ENCODE assay signal across 16 cellular contexts in the genomic region with DNA sequence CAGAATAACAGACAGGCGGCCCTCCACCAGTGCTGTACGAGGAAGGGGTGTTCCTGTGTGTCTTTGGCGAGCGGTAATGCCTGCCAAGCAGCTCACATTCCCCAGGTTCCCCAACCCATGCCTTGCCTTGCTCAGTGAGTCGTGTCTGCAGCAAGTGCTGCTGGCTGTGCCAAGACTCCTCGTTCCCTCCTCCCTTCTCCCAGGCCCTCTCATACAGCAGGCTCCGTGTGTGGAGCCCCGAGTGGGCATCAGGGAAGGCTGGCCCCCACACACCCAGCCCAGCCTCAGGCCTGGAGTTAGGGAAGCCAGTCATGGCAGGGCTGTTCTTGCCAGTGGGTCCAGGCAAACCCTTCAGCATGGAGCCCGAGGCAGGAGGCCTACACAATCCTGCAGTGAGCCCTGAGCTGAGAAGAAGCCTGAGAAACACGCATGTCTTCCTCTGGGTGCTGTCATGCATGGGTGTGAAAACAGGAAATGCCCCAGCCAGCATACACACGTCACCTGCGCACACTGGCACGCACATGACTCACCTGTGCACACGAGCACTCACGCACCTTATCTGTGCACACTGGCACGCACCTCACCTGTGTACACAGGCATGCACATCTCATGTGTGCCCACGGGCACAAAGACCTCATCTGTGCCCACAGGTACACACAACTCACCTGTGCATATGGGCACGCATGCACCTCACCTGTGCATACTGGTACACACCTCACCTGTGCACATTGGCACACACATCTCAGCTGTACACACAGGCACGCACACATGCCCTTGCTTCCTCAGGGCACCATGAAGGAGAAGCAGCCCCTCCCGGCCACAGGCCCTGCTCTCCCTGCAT.
DNase-seq lines count a peak whose midpoint lies in the region; ATAC-seq, FAIRE-seq and TF ChIP-seq lines count a peak whose summit lies in the region.
"Had no signal": no experiment of that assay in that cellular context is flagged by ENCODE, and none has a peak within 500 bp of the region (broad histone marks: within the 10 kb centered on the region; RNA-seq: fewer than 3 reads in every experiment).

No MANE protein-coding gene starts in this region.

- peak; percentile 44 to 45 for ATAC-seq in A549
- ATAC-seq in T-helper 17 cell, result no peak
- no peak for ATAC-seq in HG02588 (IDR thresholded peaks at IDR 0.05; ENCODE audit: unreplicated experiment)
- ATAC-seq: activated naive CD8-positive, alpha-beta T cell treated with anti-CD3 and anti-CD28 coated beads, Interleukin-2, amount 50 U/mL, for 24 hours had no signal

- no peaks in the 10 kb centered on the region for H3K79me2 ChIP-seq in mesendoderm (ENCODE audit: control insufficient read depth, insufficient read depth, low read length)

- CTCF ChIA-PET in A549 (lab: Yijun Ruan, JAX), result no interaction called here

- H2BK120ac ChIP-seq in neuronal stem cell (ENCODE audit: low read depth, low read length) (no peak overlapping the region), mesendoderm (ENCODE audit: low read depth, low read length) (no peak overlapping the region)

- no peak for TF ChIP-seq RAD21 in A549 (conservative IDR thresholded peaks at IDR 0.05 in 1 of 2, IDR thresholded peaks at IDR 0.05 in 1 of 2)

- H3K27ac ChIP-seq in A549, result 0 out of 6 replicates have a peak overlapping the region, but pooled peaks of 1 of the 2 experiments have one; percentile 21
- H3K27ac ChIP-seq in neuronal stem cell (replicated peaks; ENCODE audit: low read length), result no peak overlapping the region
- no peak overlapping the region for H3K27ac ChIP-seq in mesendoderm (ENCODE audit: low read depth, low read length)
- H3K27ac ChIP-seq: SJSA1, WERI-Rb-1 had no signal

- H2AK5ac ChIP-seq in neuronal stem cell (ENCODE audit: low read depth, low read length), result peak overlapping the region; percentile 72
- no peak overlapping the region for H2AK5ac ChIP-seq in mesendoderm (ENCODE audit: low read length)

- peak overlapping the region; percentile 43 for H2BK12ac ChIP-seq in neuronal stem cell (ENCODE audit: low read length)

- H2BK15ac ChIP-seq in neuronal stem cell (ENCODE audit: low read length) (peak overlapping the region; percentile 1), mesendoderm (replicated peaks; ENCODE audit: low read depth) (no peak overlapping the region)

- H3K14ac ChIP-seq in neuronal stem cell (ENCODE audit: low read length), result no peak overlapping the region

- H3K18ac ChIP-seq in neuronal stem cell (ENCODE audit: low read length), result peak overlapping the region; percentile 89
- no peak overlapping the region for H3K18ac ChIP-seq in mesendoderm (ENCODE audit: low read length)

- H4K8ac ChIP-seq in neuronal stem cell (ENCODE audit: low read depth, low read length) (peak overlapping the region; percentile 52), mesendoderm (ENCODE audit: low read depth, low read length) (no peak overlapping the region)

- H4K91ac ChIP-seq in neuronal stem cell (ENCODE audit: low read depth, low read length, poor library complexity), result peak overlapping the region; percentile 12

- TF ChIP-seq CTCF in A549 (IDR thresholded peaks at IDR 0.05) (no peak), mesothelial cell of epicardium (IDR thresholded peaks at IDR 0.05; ENCODE audit: unreplicated experiment) (no peak)

- H3K4ac ChIP-seq in neuronal stem cell (ENCODE audit: low read length) (peak overlapping the region; percentile 93), mesendoderm (ENCODE audit: low read depth, low read length) (no peak overlapping the region)

- H3K27ac Mint-ChIP-seq in IgD-negative memory B cell (peak overlapping the region in 2 of 3 donors; percentile 13 to 85), T-helper 17 cell (no peak overlapping the region), mesothelial cell of epicardium (no peak overlapping the region)
- H3K27ac Mint-ChIP-seq: activated naive CD8-positive, alpha-beta T cell treated with anti-CD3 and anti-CD28 coated beads, Interleukin-2, amount 50 U/mL, for 24 hours had no signal

- TF ChIP-seq POLR2A in A549 (IDR thresholded peaks at IDR 0.05; ENCODE audit: low read length), result no peak

- no peaks in the 10 kb centered on the region for H3K4me1 ChIP-seq in A549
- H3K4me1 ChIP-seq in neuronal stem cell (ENCODE audit: control insufficient read depth in 2 of 2, insufficient read depth in 1 of 2, low read depth in 1 of 2, low read length in 2 of 2), result peaks cover 0 to 12% of the 10 kb centered on the region in 2 donors
- no peaks in the 10 kb centered on the region for H3K4me1 ChIP-seq in mesendoderm (ENCODE audit: control insufficient read depth, low read depth, low read length)
- H3K4me1 ChIP-seq: SJSA1 had no signal

- H2AFZ ChIP-seq in neuronal stem cell (ENCODE audit: low read length), result no peak overlapping the region

- H3K4me1 Mint-ChIP-seq in IgD-negative memory B cell (peaks cover 4 to 5% (median 5%) of the 10 kb centered on the region in 3 donors), T-helper 17 cell (no peaks in the 10 kb centered on the region), mesothelial cell of epicardium (peaks cover 3% of the 10 kb centered on the region)
- H3K4me1 Mint-ChIP-seq: activated naive CD8-positive, alpha-beta T cell treated with anti-CD3 and anti-CD28 coated beads, Interleukin-2, amount 50 U/mL, for 24 hours had no signal

- H3K23ac ChIP-seq in neuronal stem cell (ENCODE audit: low read depth, low read length, poor library complexity), result peak overlapping the region; percentile 3
- no peak overlapping the region for H3K23ac ChIP-seq in mesendoderm (ENCODE audit: low read length)

- no peaks in the 10 kb centered on the region for H3K27me3 Mint-ChIP-seq in IgD-negative memory B cell
- no peaks in the 10 kb centered on the region for H3K27me3 Mint-ChIP-seq in T-helper 17 cell
- no peaks in the 10 kb centered on the region for H3K27me3 Mint-ChIP-seq in mesothelial cell of epicardium (ENCODE audit: low read depth)
- H3K27me3 Mint-ChIP-seq: activated naive CD8-positive, alpha-beta T cell treated with anti-CD3 and anti-CD28 coated beads, Interleukin-2, amount 50 U/mL, for 24 hours had no signal

- no peak for TF ChIP-seq EP300 in A549 (IDR thresholded peaks at IDR 0.05)

- no peak overlapping the region for H3K4me2 ChIP-seq in A549
- no peak overlapping the region for H3K4me2 ChIP-seq in neuronal stem cell (ENCODE audit: insufficient read depth, low read length, poor library complexity, severe bottlenecking)
- no peak overlapping the region for H3K4me2 ChIP-seq in mesendoderm (ENCODE audit: low read length)

- H3K9me3 Mint-ChIP-seq in IgD-negative memory B cell, result no peaks in the 10 kb centered on the region
- H3K9me3 Mint-ChIP-seq in mesothelial cell of epicardium, result no peaks in the 10 kb centered on the region

- H3K36me3 Mint-ChIP-seq in IgD-negative memory B cell, result peaks cover 17% of the 10 kb centered on the region
- peaks cover 6% of the 10 kb centered on the region for H3K36me3 Mint-ChIP-seq in T-helper 17 cell (ENCODE audit: low read depth)
- peaks cover 13% of the 10 kb centered on the region for H3K36me3 Mint-ChIP-seq in mesothelial cell of epicardium

- H3K27me3 ChIP-seq in neuronal stem cell (ENCODE audit: control insufficient read depth in 3 of 3, insufficient read depth in 3 of 3, low read depth in 1 of 3, low read length in 3 of 3) (no peaks in the 10 kb centered on the region), mesendoderm (ENCODE audit: insufficient read depth, low read length, poor library complexity) (no peaks in the 10 kb centered on the region)
- H3K27me3 ChIP-seq: SJSA1 had no signal

- H3K4me3 Mint-ChIP-seq in IgD-negative memory B cell (no peak overlapping the region), T-helper 17 cell (no peak overlapping the region), mesothelial cell of epicardium (no peak overlapping the region)
- H3K4me3 Mint-ChIP-seq: activated naive CD8-positive, alpha-beta T cell treated with anti-CD3 and anti-CD28 coated beads, Interleukin-2, amount 50 U/mL, for 24 hours had no signal

- no peak for FAIRE-seq in A549 (lab: Jason Lieb, UNC)
- FAIRE-seq: islet of Langerhans, K562 had no signal

- POLR2A ChIA-PET in A549 (lab: Yijun Ruan, JAX), result no interaction called here

- H3K56ac ChIP-seq in mesendoderm (ENCODE audit: low read length), result no peak overlapping the region

- 91% methylated on average over 18 of the region's 20 CpGs for WGBS in A549 (ENCODE audit: missing lambda C conversion rate)
- WGBS in neuronal stem cell (ENCODE audit: extremely low coverage in 2 of 2, insufficient read length in 2 of 2, insufficient replicate concordance in 1 of 2), 2 donors, result no CpG with 5 or more reads among the region's 20 CpGs
- WGBS in mesendoderm (ENCODE audit: extremely low coverage, insufficient coverage, low lambda C conversion rate), result no CpG with 5 or more reads among the region's 20 CpGs

- H3K4me3 ChIP-seq in A549, result no peak overlapping the region
- no peak overlapping the region for H3K4me3 ChIP-seq in neuronal stem cell (ENCODE audit: low read length in 2 of 2)
- no peak overlapping the region for H3K4me3 ChIP-seq in mesendoderm (ENCODE audit: low read length)
- H3K4me3 ChIP-seq: K562, SJSA1 had no signal

- no peaks in the 10 kb centered on the region for H3K9me3 ChIP-seq in A549
- H3K9me3 ChIP-seq in neuronal stem cell (replicated peaks in 1 of 2; ENCODE audit: control insufficient read depth in 2 of 2, insufficient read depth in 1 of 2, low read depth in 1 of 2, low read length in 2 of 2), result peaks cover 0 to 1% of the 10 kb centered on the region in 2 donors
- no peaks in the 10 kb centered on the region for H3K9me3 ChIP-seq in T-helper 17 cell (ENCODE audit: control insufficient read depth, low read length, poor library complexity, severe bottlenecking)
- H3K9me3 ChIP-seq: SJSA1 had no signal

- no peak for DNase-seq in A549 (ENCODE audit: low read depth in 1 of 2, low spot score in 1 of 2)
- peak; percentile 69 for DNase-seq in glomerular visceral epithelial cell (ENCODE audit: extremely low spot score)
- DNase-seq in neuronal stem cell (ENCODE audit: low spot score), result no peak
- DNase-seq in T-helper 17 cell, result no peak
- no peak for DNase-seq in mesendoderm
- DNase-seq in mesothelial cell of epicardium (ENCODE audit: low spot score in 2 of 2, unreplicated experiment in 2 of 2), result no peak
- DNase-seq: activated naive CD8-positive, alpha-beta T cell treated with anti-CD3 and anti-CD28 coated beads, Interleukin-2, amount 50 U/mL, for 24 hours; foreskin fibroblast; NCI-H1694 treated with DMSO at 0.1 percent for 48 hours; stimulated activated CD4-positive, alpha-beta T cell treated with anti-CD3 and anti-CD28 coated beads, Interleukin-12 subunit alpha, Interleukin-12 subunit beta, amount 100 ng/mL, for 4 hours; WERI-Rb-1 had no signal

- H2BK5ac ChIP-seq in neuronal stem cell (ENCODE audit: low read length) (no peak overlapping the region), mesendoderm (ENCODE audit: low read length) (no peak overlapping the region)

- H3K79me1 ChIP-seq in neuronal stem cell (ENCODE audit: low read depth, low read length) (peaks cover 5% of the 10 kb centered on the region), mesendoderm (ENCODE audit: low read length) (no peaks in the 10 kb centered on the region)

- H4K5ac ChIP-seq in mesendoderm (ENCODE audit: low read length), result no peak overlapping the region

- peak overlapping the region; percentile 66 for H3K9ac ChIP-seq in neuronal stem cell (ENCODE audit: low read depth, low read length, poor library complexity)
- H3K9ac ChIP-seq in mesendoderm (ENCODE audit: low read length), result no peak overlapping the region

- H3K36me3 ChIP-seq in neuronal stem cell (replicated peaks in 1 of 2; ENCODE audit: control insufficient read depth in 2 of 2, insufficient read depth in 2 of 2, low read length in 2 of 2) (peaks cover 6 to 16% of the 10 kb centered on the region in 2 donors), mesendoderm (ENCODE audit: control insufficient read depth, insufficient read depth, low read length) (no peaks in the 10 kb centered on the region)
- H3K36me3 ChIP-seq: SJSA1 had no signal

Comparison
In these comparisons a context has a peak if more than half of its experiments do, and no peak if none do; other contexts are left out.
1. ATAC-seq: peak in A549 (2 of 2); none in T-helper 17 cell (single experiment) and HG02588 (single experiment).
2. H3K27ac Mint-ChIP-seq: peak in IgD-negative memory B cell (2 of 3); none in T-helper 17 cell (single experiment) and mesothelial cell of epicardium (single experiment).